Comparison of ENCODE assay signal across 8 cellular contexts in the genomic region with DNA sequence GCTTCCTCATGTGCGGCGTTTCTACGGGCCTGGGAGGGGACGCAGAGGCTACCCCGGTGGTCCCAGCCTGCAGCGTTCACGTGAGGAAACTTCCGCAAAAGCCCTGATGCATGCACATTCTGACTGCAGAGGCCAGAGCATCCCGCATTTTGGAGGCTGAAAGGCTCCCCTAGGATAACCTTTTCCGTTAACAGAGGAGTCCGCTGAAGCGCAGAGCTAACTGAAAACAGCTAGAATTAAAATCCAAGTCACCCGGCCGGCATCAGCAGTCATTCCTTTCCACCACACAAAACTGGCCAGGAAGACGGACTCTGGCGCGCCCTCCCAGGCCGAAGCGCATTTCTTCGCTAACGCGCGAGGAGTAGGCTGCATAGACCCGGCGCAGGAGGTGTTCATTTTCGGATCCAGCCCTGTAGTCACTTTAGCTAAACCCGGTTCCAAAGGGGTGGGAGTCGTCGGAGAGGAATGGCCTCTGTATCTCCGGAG. TPM values are rescaled to one million over a fixed set of nuclear protein-coding genes. Genes with fewer than 3 reads are reported as not detected.
DNase-seq lines count a peak whose midpoint lies in the region; ATAC-seq, FAIRE-seq and TF ChIP-seq lines count a peak whose summit lies in the region.

No MANE protein-coding gene starts in this region.

- TF ChIP-seq CTCF in stomach (IDR thresholded peaks at IDR 0.05), result no peak

- no peak for TF ChIP-seq EP300 in stomach (IDR thresholded peaks at IDR 0.05)

- 3 to 8% (median 6%) methylated on average over 30 of the region's 30 CpGs for WGBS in stomach, 5 donors

- H3K27me3 ChIP-seq in MG63, result no peaks in the 10 kb centered on the region
- H3K27me3 ChIP-seq in stomach, result peaks cover 0 to 51% (median 30%) of the 10 kb centered on the region in 3 donors

- H3K27ac ChIP-seq in stomach, result peak overlapping the region; percentile 85 to 98 (median 94)

- no peak for TF ChIP-seq POLR2A in stomach (IDR thresholded peaks at IDR 0.05)

- peak; percentile 24 for DNase-seq in GM19239 (ENCODE audit: insufficient read length, low spot score)
- DNase-seq in MG63, result peak; percentile 68
- peak; percentile 35 for DNase-seq in cerebellar cortex (ENCODE audit: low spot score)
- peak; percentile 68 for DNase-seq in left kidney (ENCODE audit: low read depth, low spot score)
- no peak for DNase-seq in stomach
- DNase-seq in NCI-H526 treated with DMSO at 0.1 percent for 48 hours (lab: John Stamatoyannopoulos, UW), result no peak
- DNase-seq in head of caudate nucleus, result no peak

- no peak for ATAC-seq in HG03520 (IDR thresholded peaks at IDR 0.05; ENCODE audit: unreplicated experiment)

- H3K4me1 ChIP-seq in stomach, result peaks cover 31 to 58% (median 45%) of the 10 kb centered on the region in 4 donors

- H3K9me3 ChIP-seq in MG63 (peaks cover 6% of the 10 kb centered on the region), stomach (peaks cover 0 to 6% (median 4%) of the 10 kb centered on the region in 4 donors)

- H3K4me3 ChIP-seq in MG63 (peak overlapping the region; percentile 83), stomach (peak overlapping the region; percentile 58 to 81 (median 69))

- H3K36me3 ChIP-seq in MG63 (peaks cover 36% of the 10 kb centered on the region), stomach (peaks cover 0 to 19% (median 16%) of the 10 kb centered on the region in 4 donors)

- intact Hi-C loops in stomach (cut with DNase I; ENCODE audit: low total_unique reads) (no loop called here), head of caudate nucleus (cut with DNase I) (no loop called here)

- no peak for FAIRE-seq in GM19239 (lab: Jason Lieb, UNC)

RNA-seq across cellular contexts. Expression of a gene that starts 0.7 kb away (rescaled TPM):
- total RNA-seq in MG63 (2014; rRNA removed; shearing (Covaris generic); ENCODE audit: low replicate concordance), result 220 and 503 TPM in 2 replicates
- 100 to 1,000 TPM; 154 to 333 (median 248) TPM for total RNA-seq in stomach
- 100 to 1,000 TPM in 1 of 3 donors, 10 to 100 TPM in 2; 66.6 to 108 (median 92.2) TPM for polyA plus RNA-seq in stomach

RNA-seq across cellular contexts. Expression of a gene that starts 53.1 kb away (rescaled TPM):
- not detected in 2 replicates for total RNA-seq in MG63 (2014; rRNA removed; shearing (Covaris generic); ENCODE audit: low replicate concordance)
- not detected for total RNA-seq in stomach
- polyA plus RNA-seq in stomach, result under 1 TPM in 2 of 3 donors, not detected in 1; 0.15 to 0.44 TPM

Comparison
In these comparisons a context has a peak if more than half of its experiments do, and no peak if none do; other contexts are left out.
1. DNase-seq: peak in GM19239 (single experiment), MG63 (single experiment), cerebellar cortex (single experiment) and left kidney (single experiment); none in stomach (single experiment), NCI-H526 treated with DMSO at 0.1 percent for 48 hours (single experiment) and head of caudate nucleus (0 of 42).